1 cellular context compared by ENCODE assay signal in genomic region chr2:28088970-28089369, GRCh38.
TF ChIP-seq lines count a peak whose summit lies in the region.

No MANE protein-coding gene starts in this region.

TF ChIP-seq in IMR-90, 13 proteins besides CTCF, POLR2A, EP300 and RAD21:
- TF ChIP-seq NFE2L2 (IDR thresholded peaks at IDR 0.05; ENCODE audit: low read depth, low read length) (no peak), BHLHE40 (IDR thresholded peaks at IDR 0.05; ENCODE audit: low read depth, low read length) (no peak), CEBPB (IDR thresholded peaks at IDR 0.05; ENCODE audit: low read depth, low read length) (no peak), CHD1 (IDR thresholded peaks at IDR 0.05; ENCODE audit: low read depth, low read length) (no peak), USF2 (IDR thresholded peaks at IDR 0.05; ENCODE audit: low read depth, low read length) (no peak), MXI1 (IDR thresholded peaks at IDR 0.05; ENCODE audit: borderline replicate concordance, low read depth, low read length) (no peak)
